ENCODE assay signal across 10 cellular contexts in the genomic region with DNA sequence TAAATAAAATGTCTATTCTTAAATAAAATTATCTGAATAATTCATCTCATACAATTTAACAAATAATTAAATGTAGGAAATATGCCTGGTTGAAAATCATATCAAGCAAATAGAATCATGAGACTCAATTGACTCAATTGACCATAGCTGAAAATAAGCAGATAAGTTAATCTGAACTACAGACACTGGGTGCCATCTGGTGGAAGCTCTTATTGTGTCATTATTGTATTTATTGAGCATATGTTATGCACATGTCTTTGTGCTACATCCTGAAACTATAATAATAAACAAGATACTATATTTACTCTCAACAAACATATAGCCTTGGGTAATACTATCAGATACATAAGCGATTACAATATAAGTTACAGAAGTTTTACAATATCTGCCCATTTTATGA. TPM values are rescaled to one million over a fixed set of nuclear protein-coding genes. Genes with fewer than 3 reads are reported as not detected.
DNase-seq lines count a peak whose midpoint lies in the region; ATAC-seq and TF ChIP-seq lines count a peak whose summit lies in the region.
"Had no signal": no experiment of that assay in that cellular context is flagged by ENCODE, and none has a peak within 500 bp of the region (broad histone marks: within the 10 kb centered on the region; RNA-seq: fewer than 3 reads in every experiment).

No MANE protein-coding gene starts in this region.

- TF ChIP-seq POLR2A in spleen (IDR thresholded peaks at IDR 0.05), result no peak

- no peaks in the 10 kb centered on the region for H3K36me3 ChIP-seq in DND-41 (ENCODE audit: insufficient read depth, low read length)
- H3K36me3 ChIP-seq in hepatocyte (replicated peaks; ENCODE audit: insufficient read depth, low read depth), result no peaks in the 10 kb centered on the region
- no peaks in the 10 kb centered on the region for H3K36me3 ChIP-seq in spleen

- no peak overlapping the region for H2AFZ ChIP-seq in DND-41 (ENCODE audit: low read depth, low read length)
- no peak overlapping the region for H2AFZ ChIP-seq in hepatocyte

- H3K4me3 ChIP-seq in DND-41 (ENCODE audit: low read depth in 1 of 2, low read length in 2 of 2) (no peak overlapping the region), hepatocyte (no peak overlapping the region), spleen (no peak overlapping the region)
- H3K4me3 ChIP-seq: coronary artery had no signal

- H3K27me3 ChIP-seq in DND-41 (ENCODE audit: insufficient read depth, low read length, poor library complexity) (no peaks in the 10 kb centered on the region), hepatocyte (no peaks in the 10 kb centered on the region), spleen (replicated peaks in 1 of 7) (no peaks in the 10 kb centered on the region)

- H3K9ac ChIP-seq in DND-41 (ENCODE audit: low read depth, low read length), result no peak overlapping the region

- H3K79me2 ChIP-seq in DND-41 (ENCODE audit: insufficient read depth, low read length), result no peaks in the 10 kb centered on the region
- no peaks in the 10 kb centered on the region for H3K79me2 ChIP-seq in hepatocyte

- H3K4me2 ChIP-seq in DND-41 (ENCODE audit: insufficient read depth, low read length), result no peak overlapping the region
- no peak overlapping the region for H3K4me2 ChIP-seq in hepatocyte

- ATAC-seq in DND-41 (ENCODE audit: insufficient read depth, low read depth) (peak; percentile 33; the same call in 1 of the 3 replicates), HG02623 (IDR thresholded peaks at IDR 0.05; ENCODE audit: unreplicated experiment) (no peak)

- no peak overlapping the region for H3K27ac ChIP-seq in DND-41 (ENCODE audit: low read length)
- H3K27ac ChIP-seq in hepatocyte, result no peak overlapping the region
- H3K27ac ChIP-seq in spleen, result no peak overlapping the region
- H3K27ac ChIP-seq: coronary artery had no signal

- no peaks in the 10 kb centered on the region for H3K4me1 ChIP-seq in DND-41 (ENCODE audit: insufficient read depth, low read length)
- no peaks in the 10 kb centered on the region for H3K4me1 ChIP-seq in hepatocyte (ENCODE audit: insufficient read depth)
- no peaks in the 10 kb centered on the region for H3K4me1 ChIP-seq in spleen

- H3K9me2 ChIP-seq in hepatocyte (replicated peaks; ENCODE audit: insufficient read depth), result no peaks in the 10 kb centered on the region

- WGBS in hepatocyte (ENCODE audit: low lambda C conversion rate, missing lambda C conversion rate), result 89% methylated on average over 1 of the region's 1 CpG
- 85 to 93% (median 89%) methylated on average over 1 of the region's 1 CpG for WGBS in spleen, 5 donors

- H4K20me1 ChIP-seq in DND-41 (ENCODE audit: insufficient read depth, low read length) (no peaks in the 10 kb centered on the region), hepatocyte (ENCODE audit: insufficient read depth, poor library complexity, severe bottlenecking) (no peaks in the 10 kb centered on the region)

- intact Hi-C loops in spleen (cut with DNase I; ENCODE audit: low total_unique reads), result no loop called here

- TF ChIP-seq CTCF in DND-41 (IDR thresholded peaks at IDR 0.05; ENCODE audit: borderline replicate concordance, extremely low read depth, low read length, poor library complexity, severe bottlenecking) (peak; percentile 33), hepatocyte (IDR thresholded peaks at IDR 0.05; ENCODE audit: poor library complexity) (peak; percentile 46), spleen (IDR thresholded peaks at IDR 0.05 in 8 of 11, conservative IDR thresholded peaks at IDR 0.05 in 3 of 11) (no peak)

- H3K9me3 ChIP-seq in DND-41 (ENCODE audit: insufficient read depth, low read length, severe bottlenecking) (no peaks in the 10 kb centered on the region), hepatocyte (ENCODE audit: low read depth) (no peaks in the 10 kb centered on the region), spleen (no peaks in the 10 kb centered on the region)

- in situ Hi-C loops in SK-MEL-5 (cut with HindIII; ENCODE audit: low pct_unique_long_range_greater_than_20kb, low sequenced_read_pairs), result no loop called here

- DNase-seq in DND-41 (no peak), HS-5 (ENCODE audit: low read depth) (peak; percentile 34), SK-MEL-5 (ENCODE audit: low read depth, low spot score) (peak; percentile 63), hepatocyte (ENCODE audit: low spot score) (no peak), T-helper 2 cell (no peak), spleen (no peak), T-helper 1 cell (no peak)

RNA-seq across cellular contexts. Expression of a gene that starts 41.0 kb away (rescaled TPM):
- total RNA-seq in SK-MEL-5 (2014; rRNA removed; shearing (Covaris generic)), result 0.24 TPM in 1 of 2 replicates, not detected in the other
- 0.13 TPM in 1 of 2 replicates, not detected in the other for polyA plus RNA-seq in SK-MEL-5 (2015; cell fraction: cytosol; rRNA removed)
- polyA plus RNA-seq in SK-MEL-5 (2015; cell fraction: nucleus; rRNA removed), result not detected in 2 replicates
- total RNA-seq in hepatocyte, result 37.9 and 47.0 TPM in 2 replicates
- 15.3 and 21.6 TPM in 2 replicates for polyA plus RNA-seq in hepatocyte
- not detected for total RNA-seq in spleen
- not detected for polyA plus RNA-seq in spleen
- total RNA-seq: osteoblast had no signal

Comparison
In these comparisons a context has a peak if more than half of its experiments do, and no peak if none do; other contexts are left out.
1. DNase-seq: peak in HS-5 (single experiment) and SK-MEL-5 (single experiment); none in DND-41 (single experiment), hepatocyte (single experiment), T-helper 2 cell (0 of 5), spleen (single experiment) and T-helper 1 cell (0 of 5).
2. CTCF ChIP-seq: peak in DND-41 (single experiment) and hepatocyte (single experiment); none in spleen (0 of 11).
3. RNA of a gene that starts 41.0 kb away (total RNA-seq): 37.9 to 47.0 TPM in hepatocyte; 0.24 TPM in SK-MEL-5 and not detected in spleen; every median in the first group is over 10 times any median in the second.